8 cellular contexts compared by ENCODE assay signal in genomic region chr7:141558544-141559183, GRCh38. TPM values are rescaled to one million over a fixed set of nuclear protein-coding genes. Genes with fewer than 3 reads are reported as not detected.
DNase-seq lines count a peak whose midpoint lies in the region; ATAC-seq lines count a peak whose summit lies in the region.

No MANE protein-coding gene starts in this region.

- H3K4me1 Mint-ChIP-seq in activated T-cell treated with anti-CD3 and anti-CD28 coated beads, Interleukin-2, amount 50 U/mL, for 4 hours (ENCODE audit: low read depth): peaks cover 58% of the 10 kb centered on the region

- no peak for DNase-seq in activated T-cell treated with anti-CD3 and anti-CD28 coated beads, Interleukin-2, amount 50 U/mL, for 4 hours
- no peak for DNase-seq in activated T-cell treated with anti-CD3 and anti-CD28 coated beads, Interleukin-2, amount 50 U/mL, for 1 hour
- peak; percentile 96 for DNase-seq in NCI-H345 treated with DMSO at 0.1 percent for 48 hours (lab: John Stamatoyannopoulos, UW; ENCODE audit: unreplicated experiment)
- peak; percentile 32 for DNase-seq in fibroblast of the conjunctiva (ENCODE audit: low read depth)
- DNase-seq in NCI-H1930 (lab: John Stamatoyannopoulos, UW): no peak
- no peak for DNase-seq in anterior cingulate cortex (lab: John Stamatoyannopoulos, UW)

- peak; percentile 95 to 99 for ATAC-seq in activated T-cell treated with anti-CD3 and anti-CD28 coated beads, Interleukin-2, amount 50 U/mL, for 4 hours
- peak; percentile 79 for ATAC-seq in HG02973 (IDR thresholded peaks at IDR 0.05; ENCODE audit: unreplicated experiment)
- ATAC-seq in HG02759 (IDR thresholded peaks at IDR 0.05; ENCODE audit: unreplicated experiment): no peak

- H3K9me3 Mint-ChIP-seq in activated T-cell treated with anti-CD3 and anti-CD28 coated beads, Interleukin-2, amount 50 U/mL, for 4 hours: peaks cover 4% of the 10 kb centered on the region

- no peaks in the 10 kb centered on the region for H3K27me3 Mint-ChIP-seq in activated T-cell treated with anti-CD3 and anti-CD28 coated beads, Interleukin-2, amount 50 U/mL, for 4 hours (ENCODE audit: low read depth)

- H3K36me3 Mint-ChIP-seq in activated T-cell treated with anti-CD3 and anti-CD28 coated beads, Interleukin-2, amount 50 U/mL, for 4 hours (ENCODE audit: insufficient read depth): peaks cover 54% of the 10 kb centered on the region

- peak overlapping the region; percentile 12 for H3K4me3 Mint-ChIP-seq in activated T-cell treated with anti-CD3 and anti-CD28 coated beads, Interleukin-2, amount 50 U/mL, for 4 hours

RNA-seq across cellular contexts. Expression of gene AGK, which starts 7.5 kb away (rescaled TPM):
- total RNA-seq in activated T-cell treated with anti-CD3 and anti-CD28 coated beads, Interleukin-2, amount 50 U/mL, for 4 hours: 10 to 100 TPM; 79.9 to 94.5 (median 90.2) TPM

Comparison
In these comparisons a context has a peak if more than half of its experiments do, and no peak if none do; other contexts are left out.
1. DNase-seq: peak in NCI-H345 treated with DMSO at 0.1 percent for 48 hours (single experiment) and fibroblast of the conjunctiva (single experiment); none in activated T-cell treated with anti-CD3 and anti-CD28 coated beads, Interleukin-2, amount 50 U/mL, for 4 hours (single experiment), activated T-cell treated with anti-CD3 and anti-CD28 coated beads, Interleukin-2, amount 50 U/mL, for 1 hour (single experiment), NCI-H1930 (0 of 2) and anterior cingulate cortex (0 of 58).